Comparison of ENCODE assay signal across 18 cellular contexts in the genomic region with DNA sequence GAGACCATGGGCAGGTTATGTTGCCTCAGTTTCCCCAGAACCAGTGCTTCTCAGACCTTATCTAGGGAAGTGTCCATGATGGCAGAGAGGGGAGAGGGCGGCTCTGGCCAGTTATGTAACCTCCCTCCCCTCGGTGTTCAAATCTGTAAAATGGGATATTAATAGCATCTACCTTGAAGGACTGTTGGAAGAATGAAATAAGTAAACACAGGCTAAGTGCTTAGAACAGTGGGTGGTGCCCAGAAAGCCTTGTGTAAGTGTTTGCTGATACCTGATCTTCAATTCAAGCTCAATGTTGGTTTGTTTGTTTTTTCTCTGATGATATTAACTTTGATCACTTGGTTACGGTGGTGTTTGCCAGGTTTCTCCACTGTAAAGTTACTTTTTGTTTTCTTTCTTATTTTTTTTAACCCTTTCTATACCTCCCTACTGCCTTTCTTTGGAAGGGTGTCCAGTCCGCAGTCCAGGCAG. TPM values are rescaled to one million over a fixed set of nuclear protein-coding genes. Genes with fewer than 3 reads are reported as not detected.
A peak's percentile ranks its signal among the peaks of the same experiment; 100 is the strongest.
DNase-seq lines count a peak whose midpoint lies in the region; ATAC-seq and TF ChIP-seq lines count a peak whose summit lies in the region.
"Had no signal": no experiment of that assay in that cellular context is flagged by ENCODE, and none has a peak within 500 bp of the region (broad histone marks: within the 10 kb centered on the region; RNA-seq: fewer than 3 reads in every experiment).

No MANE protein-coding gene starts in this region.

- TF ChIP-seq CTCF in WTC11 (IDR thresholded peaks at IDR 0.05) = no peak
- TF ChIP-seq CTCF in nephron (IDR thresholded peaks at IDR 0.05; ENCODE audit: unreplicated experiment in 3 of 3) = no peak

- H3K4me3 ChIP-seq in GM23248 = no peak overlapping the region
- H3K4me3 ChIP-seq: esophagus muscularis mucosa, ovary, thyroid gland had no signal

- peak overlapping the region; percentile 45; the same call in 1 of the 2 replicates for H3K27ac Mint-ChIP-seq in WTC11
- peak overlapping the region; percentile 35 to 75 (median 40) for H3K27ac Mint-ChIP-seq in nephron
- H3K27ac Mint-ChIP-seq: IgD-negative memory B cell had no signal

- no peaks in the 10 kb centered on the region for H4K20me1 ChIP-seq in GM23248 (ENCODE audit: insufficient read depth)

- DNase-seq in GM23248 (peak; percentile 19), NCI-H2029 treated with DMSO at 0.1 percent for 48 hours (lab: John Stamatoyannopoulos, UW) (peak; percentile 90), WTC11 (ENCODE audit: low spot score) (no peak), NCI-H1694 (lab: John Stamatoyannopoulos, UW) (no peak)
- no peak for DNase-seq in activated CD4-positive, CD25-positive, alpha-beta regulatory T cell (lab: John Stamatoyannopoulos, UW)
- DNase-seq: activated CD8-positive, alpha-beta memory T cell treated with anti-CD3 and anti-CD28 coated beads for 24 hours; activated naive CD4-positive, alpha-beta T cell treated with Interleukin-2 at 50 U/mL for 16 hours; CD4-positive, alpha-beta memory T cell; NCI-H2227 treated with DMSO at 0.1 percent for 48 hours; ovary; stimulated activated CD4-positive, alpha-beta T cell treated with anti-CD3 and anti-CD28 coated beads, Interleukin-15, amount 100 ng/mL, for 24 hours; thyroid gland had no signal

- H3K4me3 Mint-ChIP-seq in WTC11 = no peak overlapping the region
- H3K4me3 Mint-ChIP-seq in nephron = no peak overlapping the region
- H3K4me3 Mint-ChIP-seq: CD4-positive, alpha-beta memory T cell; central memory CD8-positive, alpha-beta T cell; IgD-negative memory B cell had no signal

- H3K27ac ChIP-seq in GM23248 = no peak overlapping the region
- H3K27ac ChIP-seq: esophagus muscularis mucosa, ovary had no signal

- peaks cover 19% of the 10 kb centered on the region for H3K36me3 ChIP-seq in GM23248 (ENCODE audit: low read depth)
- H3K36me3 ChIP-seq: ovary had no signal

- H3K4me2 ChIP-seq in GM23248 (ENCODE audit: unreplicated experiment) = no peak overlapping the region

- peaks cover 28% of the 10 kb centered on the region for H3K4me1 ChIP-seq in GM23248 (ENCODE audit: insufficient read depth)

- H3F3A ChIP-seq in GM23248 (ENCODE audit: insufficient read depth) = peaks cover 25% of the 10 kb centered on the region

- H3K4me1 Mint-ChIP-seq in WTC11 (peaks cover 63% of the 10 kb centered on the region), nephron (peaks cover 51% of the 10 kb centered on the region)
- H3K4me1 Mint-ChIP-seq: IgD-negative memory B cell had no signal

- H3K9ac ChIP-seq in GM23248 = no peak overlapping the region

- H3K9me2 ChIP-seq in GM23248 (ENCODE audit: insufficient read depth) = no peaks in the 10 kb centered on the region

- H3K9me3 Mint-ChIP-seq in WTC11 = no peaks in the 10 kb centered on the region
- H3K9me3 Mint-ChIP-seq in nephron = no peaks in the 10 kb centered on the region
- H3K9me3 Mint-ChIP-seq: CD4-positive, alpha-beta memory T cell; central memory CD8-positive, alpha-beta T cell; IgD-negative memory B cell had no signal

- in situ Hi-C loops in GM23248 (cut with MboI) = no loop called here

- H3K9me3 ChIP-seq in GM23248 (ENCODE audit: low read depth) = no peaks in the 10 kb centered on the region
- H3K9me3 ChIP-seq: esophagus muscularis mucosa, ovary, thyroid gland had no signal

- WGBS in GM23248 (ENCODE audit: low coverage in 1 of 2, low lambda C conversion rate in 2 of 2, missing lambda C conversion rate in 2 of 2), 2 experiments = 87 to 89% methylated on average over 4 of the region's 4 CpGs

- no peak overlapping the region for H2AFZ ChIP-seq in GM23248

- H3K27me3 Mint-ChIP-seq in WTC11 (ENCODE audit: low read depth) = no peaks in the 10 kb centered on the region
- H3K27me3 Mint-ChIP-seq in nephron (ENCODE audit: low read depth) = peaks cover 4% of the 10 kb centered on the region
- H3K27me3 Mint-ChIP-seq: central memory CD8-positive, alpha-beta T cell had no signal

- H3K36me3 Mint-ChIP-seq in WTC11 (peaks cover 14% of the 10 kb centered on the region), nephron (ENCODE audit: low read depth) (peaks cover 10% of the 10 kb centered on the region)
- H3K36me3 Mint-ChIP-seq: CD4-positive, alpha-beta memory T cell had no signal

- POLR2A ChIA-PET in WTC11 (lab: Charles Lee) = interaction anchor here (0.8 kb wide), 1 partner anchor 24 kb away, joined by 3 read pairs; no protein-coding TSS in a partner anchor

- no peaks in the 10 kb centered on the region for H3K79me2 ChIP-seq in GM23248 (ENCODE audit: insufficient read depth)

- H3K27me3 ChIP-seq in GM23248 (replicated peaks; ENCODE audit: insufficient read depth) = no peaks in the 10 kb centered on the region
- H3K27me3 ChIP-seq: esophagus muscularis mucosa, ovary, thyroid gland had no signal

- CTCF ChIA-PET in WTC11 (lab: Charles Lee) = interaction anchor here (1.0 to 8.2 kb wide), 5 partner anchors 24 to 54 kb away, joined by 3 to 61 read pairs (median 6); no protein-coding TSS in a partner anchor

- no peak for ATAC-seq in WTC11
- no peak for ATAC-seq in HG02938 (IDR thresholded peaks at IDR 0.05; ENCODE audit: unreplicated experiment)
- ATAC-seq in HG02852 (IDR thresholded peaks at IDR 0.05; ENCODE audit: unreplicated experiment) = no peak

TF ChIP-seq in WTC11, 78 proteins besides CTCF, POLR2A, EP300 and RAD21:
- TF ChIP-seq ESRRA (CRISPR knock-in tag; IDR thresholded peaks at IDR 0.05; ENCODE audit: borderline replicate concordance) (no peak), CREM (CRISPR knock-in tag; IDR thresholded peaks at IDR 0.05) (no peak), RELA (CRISPR knock-in tag; IDR thresholded peaks at IDR 0.05; ENCODE audit: borderline replicate concordance) (no peak), ZNF423 (CRISPR knock-in tag; IDR thresholded peaks at IDR 0.05) (no peak), ZBTB21 (CRISPR knock-in tag; IDR thresholded peaks at IDR 0.05; ENCODE audit: borderline replicate concordance) (no peak)

RNA-seq across cellular contexts. Expression of gene EPHA2, which starts 34.9 kb away (rescaled TPM):
- 20.4 and 21.7 TPM in 2 replicates for total RNA-seq in GM23248 (2014; rRNA removed; shearing (Covaris generic))
- polyA plus RNA-seq in GM23248 (2016; fragmentation: Nextera tagmentation; extraction: Ambion mirVana) = 8.0 and 8.8 TPM in 2 replicates
- total RNA-seq in WTC11 (2021) = 31.4 to 44.4 TPM (median 31.7 TPM) in 3 replicates
- total RNA-seq: CD4-positive, alpha-beta memory T cell had no signal
- polyA plus RNA-seq: CD4-positive, alpha-beta memory T cell; IgD-negative memory B cell had no signal

RNA-seq across cellular contexts. Expression of gene FAM131C, which starts 47.5 kb away (rescaled TPM):
- 0.51 and 0.97 TPM in 2 replicates for total RNA-seq in GM23248 (2014; rRNA removed; shearing (Covaris generic))
- 1.3 and 1.8 TPM in 2 replicates for polyA plus RNA-seq in GM23248 (2016; fragmentation: Nextera tagmentation; extraction: Ambion mirVana)
- 1.4 to 2.0 TPM (median 1.8 TPM) in 3 replicates for total RNA-seq in WTC11 (2021)
- total RNA-seq: CD4-positive, alpha-beta memory T cell had no signal
- polyA plus RNA-seq: IgD-negative memory B cell had no signal

Comparison
In these comparisons a context has a peak if more than half of its experiments do, and no peak if none do; other contexts are left out.
1. DNase-seq: peak in GM23248 (single experiment) and NCI-H2029 treated with DMSO at 0.1 percent for 48 hours (single experiment); none in WTC11 (single experiment), NCI-H1694 (single experiment) and activated CD4-positive, CD25-positive, alpha-beta regulatory T cell (0 of 4).